ENCODE assay signal across 22 cellular contexts in the genomic region with DNA sequence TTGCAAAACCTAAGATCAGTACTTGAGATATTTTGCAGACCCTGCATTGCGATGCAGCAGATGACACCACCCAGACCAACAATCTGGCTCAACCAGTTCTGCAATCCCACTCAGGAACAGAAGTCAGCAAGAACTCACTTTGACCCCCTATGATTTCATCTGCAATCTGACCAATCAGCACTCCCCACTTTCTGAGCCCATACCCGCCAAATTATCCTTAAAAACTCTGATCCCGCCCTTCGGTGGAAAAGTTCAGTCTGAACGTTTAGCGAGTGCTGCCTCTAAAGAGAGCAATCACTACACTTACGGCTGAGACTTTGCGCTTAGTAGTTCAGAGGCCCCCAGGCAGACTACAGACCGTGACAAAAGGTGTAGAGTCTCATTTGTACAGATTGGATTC.
"Had no signal": no experiment of that assay in that cellular context is flagged by ENCODE, and none has a peak within 500 bp of the region (broad histone marks: within the 10 kb centered on the region; RNA-seq: fewer than 3 reads in every experiment).

No MANE protein-coding gene starts in this region.

- DNase-seq: activated CD4-positive, alpha-beta memory T cell treated with anti-CD3 and anti-CD28 coated beads, Interleukin-2, amount 10 ng/mL, durations not matched to agents 7 days and 5 days; activated CD4-positive, alpha-beta T cell treated with anti-CD3 and anti-CD28 coated beads for 4 hours; activated CD8-positive, alpha-beta memory T cell treated with anti-CD3 and anti-CD28 coated beads, Interleukin-2, amount 10 ng/mL, durations not matched to agents 7 days and 5 days; activated naive CD4-positive, alpha-beta T cell; activated naive CD8-positive, alpha-beta T cell treated with anti-CD3 and anti-CD28 coated beads for 36 hours; amygdala; caudate nucleus; dorsolateral prefrontal cortex; foreskin melanocyte; glutamatergic neuron; hypothalamus; left ventricle myocardium superior; naive thymus-derived CD4-positive, alpha-beta T cell; pancreas; sigmoid colon; spleen; stimulated activated naive B cell treated with anti-CD40 and anti-IgM and Interleukin-4, amounts not matched to agents 10 μg/mL and 1 μg/mL and 100 μg/mL, for 72 hours; uterus had no signal

- H3K4me3 ChIP-seq: dorsolateral prefrontal cortex, pancreas, sigmoid colon, spleen, uterus had no signal

- H3K9me3 ChIP-seq: neutrophil, pancreas, uterus had no signal

- H3K36me3 ChIP-seq: neutrophil, pancreas, sigmoid colon, spleen, uterus had no signal

- H3K27ac ChIP-seq: dorsolateral prefrontal cortex, epithelial cell of prostate, neutrophil, pancreas, sigmoid colon, spleen, uterus had no signal

- H3K4me1 ChIP-seq: pancreas, sigmoid colon, spleen, uterus had no signal

- FAIRE-seq: pancreas, TTC549 had no signal

- ATAC-seq: activated CD8-positive, alpha-beta memory T cell treated with anti-CD3 and anti-CD28 coated beads, Interleukin-2, amount 10 ng/mL, durations not matched to agents 7 days and 5 days; activated T-helper 17 cell treated with anti-CD3 and anti-CD28 coated beads, Interleukin-2, amount 50 U/mL, for 72 hours; left ventricle myocardium superior; naive thymus-derived CD4-positive, alpha-beta T cell; pancreas; stimulated activated naive B cell treated with anti-CD40 and anti-IgM and Interleukin-4, amounts not matched to agents 10 μg/mL and 1 μg/mL and 100 μg/mL, for 72 hours had no signal

- H3K27me3 ChIP-seq: neutrophil, pancreas, sigmoid colon, spleen, uterus had no signal
